8 cellular contexts compared by ENCODE assay signal in the genomic region with DNA sequence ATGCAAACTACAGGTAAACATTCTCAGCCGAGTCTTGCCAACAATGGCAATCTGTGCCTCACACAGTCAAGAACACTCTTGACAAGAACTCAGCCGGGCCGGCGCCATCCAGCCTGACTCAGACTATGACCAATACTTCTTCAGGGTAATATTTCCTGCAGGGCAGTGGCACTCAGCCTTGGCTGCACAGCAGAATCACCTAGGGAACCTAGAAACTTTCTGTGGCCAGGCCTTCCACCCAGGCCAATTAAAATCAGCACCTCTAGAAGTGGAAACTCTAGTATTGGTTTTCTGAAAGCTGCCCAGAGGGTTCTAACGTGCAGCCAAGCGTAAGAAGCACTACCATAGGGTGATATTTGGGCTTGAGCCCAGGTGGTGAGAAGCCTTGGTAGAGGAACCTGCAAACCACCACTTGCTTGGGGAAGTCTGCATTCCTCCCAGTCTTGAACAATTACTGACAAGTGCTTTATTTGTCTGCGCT.
DNase-seq lines count a peak whose midpoint lies in the region; ATAC-seq, FAIRE-seq and TF ChIP-seq lines count a peak whose summit lies in the region.

No MANE protein-coding gene starts in this region.

- no peak overlapping the region for H3K27ac ChIP-seq in OCI-LY3 (ENCODE audit: low read length)
- H3K27ac ChIP-seq in keratinocyte (ENCODE audit: control insufficient read depth, insufficient read depth, low read length): peak overlapping the region; percentile 75

- H3K79me2 ChIP-seq in OCI-LY3 (ENCODE audit: low read length) (no peaks in the 10 kb centered on the region), keratinocyte (ENCODE audit: control insufficient read depth, insufficient read depth, low read length) (no peaks in the 10 kb centered on the region)

- FAIRE-seq in keratinocyte (lab: Jason Lieb, UNC): peak; percentile 95

- DNase-seq in DMS79 (lab: John Stamatoyannopoulos, UW): peak; percentile 100
- peak; percentile 51 for DNase-seq in HCEC 1CT
- DNase-seq in keratinocyte (ENCODE audit: low read depth, low spot score): no peak
- DNase-seq in NCI-H1930 (lab: John Stamatoyannopoulos, UW): no peak
- no peak for DNase-seq in GDM1 (lab: John Stamatoyannopoulos, UW)
- DNase-seq in stimulated activated CD8-positive, alpha-beta memory T cell treated with anti-CD3 and anti-CD28 coated beads, Interleukin-4, amount 100 ng/mL, for 48 hours: no peak

- H3K36me3 ChIP-seq in OCI-LY3 (replicated peaks; ENCODE audit: low read depth, low read length): no peaks in the 10 kb centered on the region
- H3K36me3 ChIP-seq in keratinocyte (ENCODE audit: control insufficient read depth in 2 of 2, extremely low read depth in 1 of 2, insufficient read depth in 2 of 2, low read length in 2 of 2): no peaks in the 10 kb centered on the region

- H3K9me3 ChIP-seq in OCI-LY3 (ENCODE audit: insufficient read depth, low read length): no peaks in the 10 kb centered on the region
- H3K9me3 ChIP-seq in keratinocyte (ENCODE audit: control insufficient read depth, low read depth, low read length): no peaks in the 10 kb centered on the region

- TF ChIP-seq CTCF in OCI-LY3 (IDR thresholded peaks at IDR 0.05; ENCODE audit: low read depth, low read length): no peak
- TF ChIP-seq CTCF in keratinocyte (optimal IDR thresholded peaks at IDR 0.05 in 1 of 3, IDR thresholded peaks at IDR 0.05 in 1 of 3, conservative IDR thresholded peaks at IDR 0.05 in 1 of 3; ENCODE audit: extremely low read depth in 1 of 3, insufficient read depth in 2 of 3, low read length in 3 of 3): no peak

- H3K4me3 ChIP-seq in OCI-LY3 (ENCODE audit: low read length) (no peak overlapping the region), keratinocyte (ENCODE audit: control insufficient read depth in 2 of 3, extremely low read depth in 1 of 3, insufficient read depth in 2 of 3, low read depth in 1 of 3, low read length in 3 of 3) (peak overlapping the region in 1 of 3 experiments; percentile 29)

- dilution Hi-C loops in keratinocyte (cut with MboI; ENCODE audit: extremely low pct_ligation_motif_present, low sequenced_read_pairs): no loop called here

- H3K4me1 ChIP-seq in OCI-LY3 (ENCODE audit: low read length) (peaks cover 31% of the 10 kb centered on the region), keratinocyte (ENCODE audit: control insufficient read depth, extremely low read depth, insufficient read depth, low read length) (peaks cover 44% of the 10 kb centered on the region)

- H3K9ac ChIP-seq in OCI-LY3 (ENCODE audit: low read length) (no peak overlapping the region), keratinocyte (ENCODE audit: control insufficient read depth, extremely low read depth, insufficient read depth, low read length) (no peak overlapping the region)

- H4K20me1 ChIP-seq in OCI-LY3 (ENCODE audit: insufficient read depth, low read length): no peaks in the 10 kb centered on the region
- H4K20me1 ChIP-seq in keratinocyte (ENCODE audit: control insufficient read depth, extremely low read depth, insufficient read depth, low read length): no peaks in the 10 kb centered on the region

- ATAC-seq in HG02870 (IDR thresholded peaks at IDR 0.05; ENCODE audit: unreplicated experiment): no peak

- H2AFZ ChIP-seq in OCI-LY3 (ENCODE audit: low read depth, low read length) (no peak overlapping the region), keratinocyte (ENCODE audit: control insufficient read depth, low read length) (no peak overlapping the region)

- H3K9me1 ChIP-seq in keratinocyte (ENCODE audit: control insufficient read depth, extremely low read depth, insufficient read depth, low read length): no peaks in the 10 kb centered on the region

- no peaks in the 10 kb centered on the region for H3K27me3 ChIP-seq in OCI-LY3 (ENCODE audit: low read depth, low read length)
- no peaks in the 10 kb centered on the region for H3K27me3 ChIP-seq in keratinocyte (ENCODE audit: control insufficient read depth, extremely low read depth, insufficient read depth, low read length)

- H3K4me2 ChIP-seq in OCI-LY3 (ENCODE audit: low read length) (peak overlapping the region; percentile 21; the same call in 1 of the 2 replicates), keratinocyte (ENCODE audit: control insufficient read depth, extremely low read depth, insufficient read depth, low read depth, low read length) (peak overlapping the region; percentile 80)

Comparison
In these comparisons a context has a peak if more than half of its experiments do, and no peak if none do; other contexts are left out.
1. DNase-seq: peak in DMS79 (single experiment) and HCEC 1CT (single experiment); none in keratinocyte (single experiment), NCI-H1930 (0 of 2), GDM1 (single experiment) and stimulated activated CD8-positive, alpha-beta memory T cell treated with anti-CD3 and anti-CD28 coated beads, Interleukin-4, amount 100 ng/mL, for 48 hours (single experiment).